10 cellular contexts compared by ENCODE assay signal in the genomic region with DNA sequence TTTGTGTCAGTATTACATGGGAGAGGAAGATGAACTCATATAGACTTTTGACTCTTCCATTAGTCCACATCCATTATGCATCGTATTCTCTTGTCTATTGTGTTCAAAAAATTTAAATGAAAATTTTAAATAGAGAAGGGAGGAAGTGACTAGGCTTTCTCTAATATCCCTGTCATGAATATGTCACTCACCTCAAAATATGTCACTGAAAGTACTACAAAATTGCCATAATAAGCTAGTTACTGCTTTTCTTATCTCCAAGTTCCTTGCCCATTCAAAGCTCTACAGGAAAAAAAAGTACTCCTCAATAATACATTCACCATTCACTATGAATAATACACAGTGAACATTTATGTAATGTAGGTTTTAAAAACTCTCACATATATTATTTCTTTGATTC. TPM values are rescaled to one million over a fixed set of nuclear protein-coding genes. Genes with fewer than 3 reads are reported as not detected.
"Had no signal": no experiment of that assay in that cellular context is flagged by ENCODE, and none has a peak within 500 bp of the region (broad histone marks: within the 10 kb centered on the region; RNA-seq: fewer than 3 reads in every experiment).

No MANE protein-coding gene starts in this region.

- H3K4me3 Mint-ChIP-seq: GM23338, H9 had no signal

- ATAC-seq: GM23338, K562 had no signal

- H3K4me1 Mint-ChIP-seq: GM23338 had no signal

- H3K27ac Mint-ChIP-seq: GM23338, H9 had no signal

- DNase-seq: H9, HCEC 1CT, IMR-90, KG1 had no signal

- FAIRE-seq: H1, H54, HTR-8/SVneo, K562 had no signal

RNA-seq across cellular contexts. Expression of a gene that starts 22.3 kb away (rescaled TPM):
- total RNA-seq: GM23338, H1, H9, HT-29, IMR-90, K562 had no signal

RNA-seq across cellular contexts. Expression of a gene that starts 52.6 kb away (rescaled TPM):
- total RNA-seq: GM23338, H1, H9 had no signal
